ENCODE assay signal across 12 cellular contexts in the genomic region with DNA sequence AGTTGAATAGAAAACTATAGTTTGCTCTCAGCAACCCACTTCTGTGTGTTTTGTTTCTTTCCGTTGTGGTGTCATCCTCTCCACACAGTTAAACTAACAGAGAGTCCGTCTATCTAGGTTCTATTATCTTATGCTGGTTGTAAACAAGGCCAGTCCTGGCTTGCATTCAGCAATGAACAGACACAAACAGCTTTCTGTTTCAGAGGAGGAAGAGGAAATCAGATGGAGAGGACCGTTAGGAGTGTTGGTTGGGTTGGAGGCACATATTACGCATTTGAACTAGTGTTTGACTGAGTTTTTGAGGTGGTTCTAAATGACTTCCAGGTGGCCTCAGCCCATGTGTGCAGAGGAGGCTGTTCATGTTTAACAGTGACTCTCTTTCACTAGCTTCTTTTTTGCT.
A peak's percentile ranks its signal among the peaks of the same experiment; 100 is the strongest.
DNase-seq lines count a peak whose midpoint lies in the region; ATAC-seq, FAIRE-seq and TF ChIP-seq lines count a peak whose summit lies in the region.
"Had no signal": no experiment of that assay in that cellular context is flagged by ENCODE, and none has a peak within 500 bp of the region (broad histone marks: within the 10 kb centered on the region; RNA-seq: fewer than 3 reads in every experiment).

No MANE protein-coding gene starts in this region.

- H3K4me1 ChIP-seq in Loucy (ENCODE audit: insufficient read depth, low read length, poor library complexity, severe bottlenecking) (peaks cover 64% of the 10 kb centered on the region), kidney (ENCODE audit: control insufficient read depth in 1 of 2, insufficient read depth in 1 of 2, low read depth in 1 of 2, low read length in 2 of 2) (peaks cover 0 to 5% of the 10 kb centered on the region in 2 donors), gastrocnemius medialis (no peaks in the 10 kb centered on the region)

- H3K36me3 ChIP-seq in Loucy (ENCODE audit: insufficient read depth, low read length) (peaks cover 76% of the 10 kb centered on the region), kidney (ENCODE audit: control insufficient read depth in 1 of 2, insufficient read depth in 2 of 2, low read length in 2 of 2) (no peaks in the 10 kb centered on the region), gastrocnemius medialis (no peaks in the 10 kb centered on the region)
- H3K36me3 ChIP-seq: ovary had no signal

- CTCF ChIA-PET in activated CD4-positive, alpha-beta memory T cell treated with anti-CD3 and anti-CD28 coated beads, Interleukin-2, amount 10 ng/mL, durations not matched to agents 7 days and 5 days (lab: Charles Lee) = interaction anchor here (0.8 to 1.5 kb wide), 3 partner anchors 9 to 131 kb away, joined by 3 to 5 read pairs (median 3); partner anchors contain the start of genes SORL1 and SORL1-AS1

- peak; percentile 9 for DNase-seq in DMS153 treated with DMSO at 0.1 percent for 48 hours (lab: John Stamatoyannopoulos, UW; ENCODE audit: unreplicated experiment)
- peak; percentile 24 for DNase-seq in activated CD4-positive, alpha-beta memory T cell treated with anti-CD3 and anti-CD28 coated beads, Interleukin-2, amount 10 ng/mL, durations not matched to agents 7 days and 5 days
- peak; percentile 80 for DNase-seq in medulla oblongata (ENCODE audit: extremely low spot score)
- no peak for DNase-seq in GOT3 (lab: John Stamatoyannopoulos, UW)
- no peak for DNase-seq in kidney
- no peak for DNase-seq in gastrocnemius medialis
- DNase-seq: activated CD8-positive, alpha-beta memory T cell treated with anti-CD3 and anti-CD28 coated beads, Interleukin-2, amount 50 U/mL, for 48 hours; left colon; ovary had no signal

- H3K27me3 ChIP-seq in Loucy (ENCODE audit: insufficient read depth, low read length, poor library complexity, severe bottlenecking) (no peaks in the 10 kb centered on the region), gastrocnemius medialis (no peaks in the 10 kb centered on the region)
- H3K27me3 ChIP-seq: ovary had no signal

- no peak for FAIRE-seq in kidney (lab: Jason Lieb, UNC)

- H3K9me3 ChIP-seq in Loucy (ENCODE audit: insufficient read depth, low read depth, low read length) = peaks cover 10% of the 10 kb centered on the region; the same call in 1 of the 2 replicates
- H3K9me3 ChIP-seq in kidney (ENCODE audit: control insufficient read depth in 1 of 2, low read length in 2 of 2) = no peaks in the 10 kb centered on the region
- H3K9me3 ChIP-seq in gastrocnemius medialis = no peaks in the 10 kb centered on the region
- H3K9me3 ChIP-seq: ovary had no signal

- peak overlapping the region; percentile 57 for H3K4me3 ChIP-seq in Loucy (ENCODE audit: low read length, poor library complexity, severe bottlenecking)
- no peak overlapping the region for H3K4me3 ChIP-seq in kidney (ENCODE audit: low read length in 2 of 2)
- H3K4me3 ChIP-seq in gastrocnemius medialis = no peak overlapping the region
- H3K4me3 ChIP-seq: ovary had no signal

- peaks cover 4% of the 10 kb centered on the region for H3K9me3 Mint-ChIP-seq in activated CD4-positive, alpha-beta memory T cell treated with anti-CD3 and anti-CD28 coated beads, Interleukin-2, amount 10 ng/mL, durations not matched to agents 7 days and 5 days

- H3F3A ChIP-seq in Loucy (ENCODE audit: low read depth) = peaks cover 21% of the 10 kb centered on the region

- no peak overlapping the region for H3K4me3 Mint-ChIP-seq in activated CD4-positive, alpha-beta memory T cell treated with anti-CD3 and anti-CD28 coated beads, Interleukin-2, amount 10 ng/mL, durations not matched to agents 7 days and 5 days

- in situ Hi-C loops in gastrocnemius medialis (cut with MboI; ENCODE audit: low sequenced_read_pairs in 4 of 4) = no loop called here

- no peak overlapping the region for H2AFZ ChIP-seq in Loucy (ENCODE audit: low read length)

- peak overlapping the region; percentile 75 for H3K4me2 ChIP-seq in Loucy (ENCODE audit: low read depth, low read length, poor library complexity, severe bottlenecking)

- TF ChIP-seq CTCF in Loucy (conservative IDR thresholded peaks at IDR 0.05; ENCODE audit: low read length) (no peak), kidney (IDR thresholded peaks at IDR 0.05; ENCODE audit: borderline replicate concordance, extremely low read depth, insufficient read depth) (no peak), gastrocnemius medialis (IDR thresholded peaks at IDR 0.05 in 4 of 5, conservative IDR thresholded peaks at IDR 0.05 in 1 of 5) (no peak)

- ATAC-seq in HG03354 (IDR thresholded peaks at IDR 0.05; ENCODE audit: poor library complexity, severe bottlenecking, unreplicated experiment) (no peak), gastrocnemius medialis (no peak)
- ATAC-seq: left colon, SK-N-SH treated with all-trans-retinoic acid at 6 μM for 48 hours had no signal

- peaks cover 37% of the 10 kb centered on the region for H3K4me1 Mint-ChIP-seq in activated CD4-positive, alpha-beta memory T cell treated with anti-CD3 and anti-CD28 coated beads, Interleukin-2, amount 10 ng/mL, durations not matched to agents 7 days and 5 days

- TF ChIP-seq POLR2A in gastrocnemius medialis (IDR thresholded peaks at IDR 0.05) = no peak

- no peaks in the 10 kb centered on the region for H3K9me2 ChIP-seq in Loucy (replicated peaks; ENCODE audit: low read depth, low read length)

- peak overlapping the region; percentile 73 for H3K27ac Mint-ChIP-seq in activated CD4-positive, alpha-beta memory T cell treated with anti-CD3 and anti-CD28 coated beads, Interleukin-2, amount 10 ng/mL, durations not matched to agents 7 days and 5 days

- intact Hi-C loops in kidney (cut with DNase I) = no loop called here
- intact Hi-C loops in gastrocnemius medialis (cut with DNase I; ENCODE audit: low total_unique reads) = no loop called here

- no peaks in the 10 kb centered on the region for H3K27me3 Mint-ChIP-seq in activated CD4-positive, alpha-beta memory T cell treated with anti-CD3 and anti-CD28 coated beads, Interleukin-2, amount 10 ng/mL, durations not matched to agents 7 days and 5 days

- POLR2A ChIA-PET in activated CD4-positive, alpha-beta memory T cell treated with anti-CD3 and anti-CD28 coated beads, Interleukin-2, amount 10 ng/mL, durations not matched to agents 7 days and 5 days (lab: Charles Lee) = interaction anchor here (0.8 to 2.9 kb wide), 6 partner anchors 9 to 131 kb away, joined by 3 to 11 read pairs (median 4); partner anchors contain the start of gene SORL1-AS1

- H3K9ac ChIP-seq in Loucy (ENCODE audit: low read depth, low read length, poor library complexity, severe bottlenecking) (peak overlapping the region; percentile 83), kidney (ENCODE audit: low read length in 2 of 2) (no peak overlapping the region)

- H3K27ac ChIP-seq in kidney (ENCODE audit: low read depth in 2 of 2, low read length in 2 of 2) (no peak overlapping the region), gastrocnemius medialis (no peak overlapping the region)

- peaks cover 84% of the 10 kb centered on the region for H3K36me3 Mint-ChIP-seq in activated CD4-positive, alpha-beta memory T cell treated with anti-CD3 and anti-CD28 coated beads, Interleukin-2, amount 10 ng/mL, durations not matched to agents 7 days and 5 days (ENCODE audit: low read depth)

- H4K20me1 ChIP-seq in Loucy (ENCODE audit: insufficient read depth, low read length, poor library complexity, severe bottlenecking) = no peaks in the 10 kb centered on the region

- H3K79me2 ChIP-seq in Loucy (ENCODE audit: insufficient read depth, low read length) = peaks cover 42% of the 10 kb centered on the region

Comparison
In these comparisons a context has a peak if more than half of its experiments do, and no peak if none do; other contexts are left out.
1. DNase-seq: peak in DMS153 treated with DMSO at 0.1 percent for 48 hours (single experiment), activated CD4-positive, alpha-beta memory T cell treated with anti-CD3 and anti-CD28 coated beads, Interleukin-2, amount 10 ng/mL, durations not matched to agents 7 days and 5 days (single experiment) and medulla oblongata (single experiment); none in GOT3 (single experiment), kidney (single experiment) and gastrocnemius medialis (0 of 2).